In the genomic region with DNA sequence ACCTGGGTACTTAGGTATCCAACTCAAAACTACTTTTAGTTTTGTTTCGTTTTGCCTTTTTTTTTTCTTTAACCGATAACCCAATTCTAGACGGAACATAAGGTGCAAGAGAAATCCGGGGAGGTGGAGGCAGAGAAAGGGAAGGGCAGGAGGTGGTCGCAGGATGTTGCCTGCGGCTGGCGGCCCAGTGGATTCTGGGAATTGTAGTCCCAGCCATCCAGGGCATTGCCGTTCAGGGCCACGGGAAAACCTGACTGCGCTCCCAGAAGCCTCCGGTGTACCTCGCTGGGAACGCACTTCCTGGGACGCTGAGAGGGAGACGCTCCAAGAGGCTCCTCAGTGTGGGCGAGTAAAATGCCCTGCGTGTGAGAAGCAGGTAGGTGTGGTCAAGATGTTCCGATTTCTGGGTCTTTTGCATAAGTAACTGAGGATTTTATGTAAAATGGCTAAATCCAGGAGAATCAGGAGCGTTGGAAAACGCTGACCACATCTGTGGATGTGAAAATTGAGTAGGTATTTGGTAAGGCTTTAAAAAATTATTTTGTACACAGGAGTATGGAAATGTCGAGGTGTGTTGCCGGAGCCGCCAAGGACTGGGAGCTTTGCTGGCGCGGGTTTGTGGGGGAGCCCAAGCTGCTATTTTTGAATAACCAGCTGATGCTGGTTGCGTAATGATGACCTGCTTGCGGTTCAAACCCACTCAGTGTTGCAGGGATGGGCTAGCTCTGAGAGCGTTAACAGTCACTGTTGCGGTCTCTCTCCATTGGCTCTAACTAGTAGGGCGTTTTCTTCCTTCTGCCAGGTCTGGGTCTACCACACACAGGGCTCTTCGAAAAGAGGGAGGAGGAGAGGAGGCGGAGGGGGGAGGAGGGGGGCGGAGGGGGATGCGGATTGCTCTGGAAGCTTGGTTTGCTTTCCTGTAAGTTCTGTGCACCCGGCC, we compare ENCODE assay signal across 8 cellular contexts. TPM values are rescaled to one million over a fixed set of nuclear protein-coding genes. Genes with fewer than 3 reads are reported as not detected.
DNase-seq lines count a peak whose midpoint lies in the region; ATAC-seq and TF ChIP-seq lines count a peak whose summit lies in the region.

A gene (plus strand): TSS at position 288 of the 940 bp plus-strand sequence. CDS start 9,216 bp downstream, outside the sequence.

- H3K4me3 ChIP-seq in dorsolateral prefrontal cortex (peak within 1 kb of the TSS; percentile 55 to 96 (median 76)), liver (ENCODE audit: low read depth in 1 of 3, low read length in 3 of 3) (peak within 1 kb of the TSS; percentile 59 to 99 (median 82))

- no peak for TF ChIP-seq CTCF in CD14-positive monocyte (IDR thresholded peaks at IDR 0.05)
- TF ChIP-seq CTCF in dorsolateral prefrontal cortex (IDR thresholded peaks at IDR 0.05 in 54 of 56, conservative IDR thresholded peaks at IDR 0.05 in 2 of 56; ENCODE audit: low read depth in 1 of 56, partially characterized antibody in 56 of 56): peak in 16 of 56 donors; percentile 7 to 30 (median 13)
- no peak for TF ChIP-seq CTCF in liver (IDR thresholded peaks at IDR 0.05; ENCODE audit: low read depth, low read length, missing input control)

- H3K27ac ChIP-seq in dorsolateral prefrontal cortex: peak within 1 kb of the TSS in 57 of 59 donors; percentile 35 to 98 (median 91)
- H3K27ac ChIP-seq in liver (ENCODE audit: low read depth in 1 of 2, low read length in 2 of 2): peak within 1 kb of the TSS; percentile 96 to 100

- peak within 1 kb of the TSS; percentile 94 to 100 for H3K9ac ChIP-seq in liver (ENCODE audit: low read depth in 1 of 2, low read length in 2 of 2)

- peaks cover 0 to 5% (median 0%) of the 10 kb centered on the region in 4 donors for H3K36me3 ChIP-seq in liver (ENCODE audit: control insufficient read depth in 4 of 4, insufficient read depth in 3 of 4, low read depth in 1 of 4, low read length in 3 of 4)

- DNase-seq in CD14-positive monocyte (ENCODE audit: low spot score) (peak; percentile 81), NCI-H69 (lab: John Stamatoyannopoulos, UW) (peak; percentile 97), dorsolateral prefrontal cortex (peak; percentile 62 to 94 (median 88))
- DNase-seq in activated CD4-positive, alpha-beta T cell treated with anti-CD3 and anti-CD28 coated beads, Interleukin-2, amount 50 U/mL, for 4 hours: peak; percentile 51 to 56
- peak; percentile 77 for DNase-seq in stimulated activated CD4-positive, alpha-beta T cell treated with anti-CD3 and anti-CD28 coated beads, Interleukin-4, amount 100 ng/mL, for 24 hours

- peak within 1 kb of the TSS; percentile 67 to 90 (median 75) for H3K27ac Mint-ChIP-seq in CD14-positive monocyte

- WGBS in liver: under 1% methylated on average over 35 of the region's 35 CpGs

- peaks cover 0 to 5% (median 3%) of the 10 kb centered on the region in 3 donors for H3K27me3 Mint-ChIP-seq in CD14-positive monocyte (ENCODE audit: low read depth in 3 of 3)

- peaks cover 3 to 13% (median 8%) of the 10 kb centered on the region in 7 donors for H3K9me3 Mint-ChIP-seq in CD14-positive monocyte

- ATAC-seq in GM19372 (IDR thresholded peaks at IDR 0.05; ENCODE audit: low read depth, unreplicated experiment) (peak; percentile 91), HG03521 (IDR thresholded peaks at IDR 0.05; ENCODE audit: unreplicated experiment) (peak; percentile 98)

- H3K9me3 ChIP-seq in liver (ENCODE audit: control insufficient read depth in 4 of 4, low read length in 3 of 4): peaks cover 0 to 12% (median 1%) of the 10 kb centered on the region in 4 donors

- peaks cover 1 to 23% (median 9%) of the 10 kb centered on the region in 4 donors for H3K4me1 ChIP-seq in liver (ENCODE audit: control insufficient read depth in 4 of 4, insufficient read depth in 4 of 4, low read length in 3 of 4)

- H3K4me3 Mint-ChIP-seq in CD14-positive monocyte: peak within 1 kb of the TSS; percentile 91 to 98

- intact Hi-C loops in CD14-positive monocyte (cut with micrococcal nuclease) (no loop called here), dorsolateral prefrontal cortex (cut with DNase I) (loop anchor here (1.0 to 5.0 kb wide), 2 partner anchors 57 to 156 kb away; a partner anchor contains a TSS)

- H3K4me1 Mint-ChIP-seq in CD14-positive monocyte: peaks cover 16% of the 10 kb centered on the region

- peaks cover 1 to 4% of the 10 kb centered on the region in 2 donors for H3K36me3 Mint-ChIP-seq in CD14-positive monocyte

- TF ChIP-seq RAD21 in liver (IDR thresholded peaks at IDR 0.05): peak in 1 of 2 donors; percentile 35

- no peaks in the 10 kb centered on the region for H3K27me3 ChIP-seq in dorsolateral prefrontal cortex
- H3K27me3 ChIP-seq in liver (ENCODE audit: control insufficient read depth in 4 of 4, insufficient read depth in 4 of 4, low read length in 3 of 4): no peaks in the 10 kb centered on the region

TF ChIP-seq in liver, 16 proteins besides CTCF, POLR2A, EP300 and RAD21:
- TF ChIP-seq HNF4A (conservative IDR thresholded peaks at IDR 0.05) (peak; percentile 3 to 10), YY1 (IDR thresholded peaks at IDR 0.05) (peak; percentile 81), NR2F2 (IDR thresholded peaks at IDR 0.05) (no peak), GABPA (IDR thresholded peaks at IDR 0.05 in 1 of 2, conservative IDR thresholded peaks at IDR 0.05 in 1 of 2) (peak; percentile 30 to 88), FOXA2 (IDR thresholded peaks at IDR 0.05) (no peak), HNF4G (IDR thresholded peaks at IDR 0.05) (peak; percentile 10), JUND (IDR thresholded peaks at IDR 0.05) (peak in 1 of 2 donors; percentile 49), TAF1 (conservative IDR thresholded peaks at IDR 0.05) (peak; percentile 92), RXRA (IDR thresholded peaks at IDR 0.05) (peak; percentile 43 to 67), FOXA1 (IDR thresholded peaks at IDR 0.05) (no peak), EGR1 (IDR thresholded peaks at IDR 0.05; ENCODE audit: low read depth in 2 of 2) (no peak), SP1 (IDR thresholded peaks at IDR 0.05) (peak; percentile 52)
- TF ChIP-seq, protein P1, sequence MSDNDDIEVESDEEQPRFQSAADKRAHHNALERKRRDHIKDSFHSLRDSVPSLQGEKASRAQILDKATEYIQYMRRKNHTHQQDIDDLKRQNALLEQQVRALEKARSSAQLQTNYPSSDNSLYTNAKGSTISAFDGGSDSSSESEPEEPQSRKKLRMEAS (IDR thresholded peaks at IDR 0.05): peak; percentile 55
- TF ChIP-seq, protein P2, sequence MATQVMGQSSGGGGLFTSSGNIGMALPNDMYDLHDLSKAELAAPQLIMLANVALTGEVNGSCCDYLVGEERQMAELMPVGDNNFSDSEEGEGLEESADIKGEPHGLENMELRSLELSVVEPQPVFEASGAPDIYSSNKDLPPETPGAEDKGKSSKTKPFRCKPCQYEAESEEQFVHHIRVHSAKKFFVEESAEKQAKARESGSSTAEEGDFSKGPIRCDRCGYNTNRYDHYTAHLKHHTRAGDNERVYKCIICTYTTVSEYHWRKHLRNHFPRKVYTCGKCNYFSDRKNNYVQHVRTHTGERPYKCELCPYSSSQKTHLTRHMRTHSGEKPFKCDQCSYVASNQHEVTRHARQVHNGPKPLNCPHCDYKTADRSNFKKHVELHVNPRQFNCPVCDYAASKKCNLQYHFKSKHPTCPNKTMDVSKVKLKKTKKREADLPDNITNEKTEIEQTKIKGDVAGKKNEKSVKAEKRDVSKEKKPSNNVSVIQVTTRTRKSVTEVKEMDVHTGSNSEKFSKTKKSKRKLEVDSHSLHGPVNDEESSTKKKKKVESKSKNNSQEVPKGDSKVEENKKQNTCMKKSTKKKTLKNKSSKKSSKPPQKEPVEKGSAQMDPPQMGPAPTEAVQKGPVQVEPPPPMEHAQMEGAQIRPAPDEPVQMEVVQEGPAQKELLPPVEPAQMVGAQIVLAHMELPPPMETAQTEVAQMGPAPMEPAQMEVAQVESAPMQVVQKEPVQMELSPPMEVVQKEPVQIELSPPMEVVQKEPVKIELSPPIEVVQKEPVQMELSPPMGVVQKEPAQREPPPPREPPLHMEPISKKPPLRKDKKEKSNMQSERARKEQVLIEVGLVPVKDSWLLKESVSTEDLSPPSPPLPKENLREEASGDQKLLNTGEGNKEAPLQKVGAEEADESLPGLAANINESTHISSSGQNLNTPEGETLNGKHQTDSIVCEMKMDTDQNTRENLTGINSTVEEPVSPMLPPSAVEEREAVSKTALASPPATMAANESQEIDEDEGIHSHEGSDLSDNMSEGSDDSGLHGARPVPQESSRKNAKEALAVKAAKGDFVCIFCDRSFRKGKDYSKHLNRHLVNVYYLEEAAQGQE (IDR thresholded peaks at IDR 0.05): peak; percentile 88
- TF ChIP-seq, protein P3, sequence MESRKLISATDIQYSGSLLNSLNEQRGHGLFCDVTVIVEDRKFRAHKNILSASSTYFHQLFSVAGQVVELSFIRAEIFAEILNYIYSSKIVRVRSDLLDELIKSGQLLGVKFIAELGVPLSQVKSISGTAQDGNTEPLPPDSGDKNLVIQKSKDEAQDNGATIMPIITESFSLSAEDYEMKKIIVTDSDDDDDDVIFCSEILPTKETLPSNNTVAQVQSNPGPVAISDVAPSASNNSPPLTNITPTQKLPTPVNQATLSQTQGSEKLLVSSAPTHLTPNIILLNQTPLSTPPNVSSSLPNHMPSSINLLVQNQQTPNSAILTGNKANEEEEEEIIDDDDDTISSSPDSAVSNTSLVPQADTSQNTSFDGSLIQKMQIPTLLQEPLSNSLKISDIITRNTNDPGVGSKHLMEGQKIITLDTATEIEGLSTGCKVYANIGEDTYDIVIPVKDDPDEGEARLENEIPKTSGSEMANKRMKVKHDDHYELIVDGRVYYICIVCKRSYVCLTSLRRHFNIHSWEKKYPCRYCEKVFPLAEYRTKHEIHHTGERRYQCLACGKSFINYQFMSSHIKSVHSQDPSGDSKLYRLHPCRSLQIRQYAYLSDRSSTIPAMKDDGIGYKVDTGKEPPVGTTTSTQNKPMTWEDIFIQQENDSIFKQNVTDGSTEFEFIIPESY (IDR thresholded peaks at IDR 0.05): peak; percentile 54
- TF ChIP-seq, protein P4, sequence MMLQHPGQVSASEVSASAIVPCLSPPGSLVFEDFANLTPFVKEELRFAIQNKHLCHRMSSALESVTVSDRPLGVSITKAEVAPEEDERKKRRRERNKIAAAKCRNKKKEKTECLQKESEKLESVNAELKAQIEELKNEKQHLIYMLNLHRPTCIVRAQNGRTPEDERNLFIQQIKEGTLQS (IDR thresholded peaks at IDR 0.05): no peak
TF ChIP-seq in liver: peak in this region for 11.

RNA-seq across cellular contexts. Expression of the gene that starts here (rescaled TPM):
- polyA plus RNA-seq in CD14-positive monocyte (under 1 TPM; 0.32 to 0.60 TPM), liver (10 to 100 TPM; 22.5 to 23.7 TPM)
- total RNA-seq in dorsolateral prefrontal cortex (10 to 100 TPM; 27.6 to 91.3 (median 51.6) TPM), liver (10 to 100 TPM; 23.6 to 50.0 TPM)

Comparison
In these comparisons a context has a peak if more than half of its experiments do, and no peak if none do; other contexts are left out.
1. Peak in every context shown above with its lines: DNase-seq, ATAC-seq, H3K4me3 ChIP-seq and H3K27ac ChIP-seq.
2. RNA of the gene that starts here (polyA plus RNA-seq): 22.5 to 23.7 TPM in liver; 0.32 to 0.60 TPM in CD14-positive monocyte; every median in the first group is over 10 times any median in the second.
3. Peak in DNase-seq in CD14-positive monocyte; RNA of the gene not detected or under 1 TPM.
4. intact Hi-C loops: an anchor here in dorsolateral prefrontal cortex (1.0 to 5.0 kb wide); none called in CD14-positive monocyte.